ENCODE assay signal across 31 cellular contexts in the genomic region with DNA sequence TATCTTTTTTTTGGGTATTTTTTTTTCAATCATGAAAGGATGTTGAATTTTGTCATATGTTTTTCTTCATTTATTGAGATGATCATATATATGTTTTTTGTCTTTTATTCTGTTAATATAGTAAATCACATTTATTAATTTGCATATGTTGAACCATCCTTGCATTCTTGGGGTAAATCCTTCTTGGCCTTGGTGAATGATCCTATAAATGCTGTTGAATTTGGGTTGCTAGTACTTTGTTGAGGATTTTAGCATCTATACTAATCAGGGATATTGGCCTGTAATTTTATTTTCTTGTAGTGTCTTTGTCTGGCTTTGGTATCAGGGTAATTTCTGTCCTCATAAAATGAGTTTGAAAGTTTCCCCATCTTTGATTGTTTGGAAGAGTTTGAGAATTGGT.
DNase-seq lines count a peak whose midpoint lies in the region; ATAC-seq, FAIRE-seq and TF ChIP-seq lines count a peak whose summit lies in the region.
"Had no signal": no experiment of that assay in that cellular context is flagged by ENCODE, and none has a peak within 500 bp of the region (broad histone marks: within the 10 kb centered on the region; RNA-seq: fewer than 3 reads in every experiment).

No MANE protein-coding gene starts in this region.

- POLR2A ChIA-PET in HEK293 (lab: Yijun Ruan, JAX), result no interaction called here
- POLR2A ChIA-PET in K562 (lab: Yijun Ruan, JAX), result no interaction called here

- no peak overlapping the region for H3K27ac ChIP-seq in HEK293 (ENCODE audit: extremely low read depth, low read depth, low read length)
- H3K27ac ChIP-seq in K562 (ENCODE audit: extremely low read depth, low read depth, low read length), result no peak overlapping the region
- no peak overlapping the region for H3K27ac ChIP-seq in kidney (ENCODE audit: low read depth in 2 of 2, low read length in 2 of 2)
- no peak overlapping the region for H3K27ac ChIP-seq in MM.1S (ENCODE audit: low read length)
- H3K27ac ChIP-seq: 22Rv1; A549; BLaER1; BLaER1 treated with 17β-estradiol and CSF1 and Interleukin-3, amounts not matched to agents 10 nM and 100 nM; C4-2B had no signal

- no TSS peak for BruUV-seq in K562 (replicated peaks; lab: Mats Ljungman, UMichigan)

- H3K4me1 ChIP-seq in HEK293 (ENCODE audit: control insufficient read depth, insufficient read depth, low read length) (no peaks in the 10 kb centered on the region), K562 (replicated peaks in 1 of 2; ENCODE audit: control insufficient read depth in 2 of 2, insufficient read depth in 2 of 2, low read length in 2 of 2) (no peaks in the 10 kb centered on the region), kidney (ENCODE audit: control insufficient read depth in 1 of 2, insufficient read depth in 1 of 2, low read depth in 1 of 2, low read length in 2 of 2) (no peaks in the 10 kb centered on the region), MM.1S (ENCODE audit: low read length) (no peaks in the 10 kb centered on the region)
- H3K4me1 ChIP-seq: A549; BE2C; BLaER1; BLaER1 treated with 17β-estradiol and CSF1 and Interleukin-3, amounts not matched to agents 10 nM and 100 nM; Caco-2 had no signal

- DNase-seq in K562 (ENCODE audit: extremely low read depth in 1 of 4, low spot score in 3 of 4) (no peak), kidney (no peak), MM.1S (no peak)
- DNase-seq: 8988T; ACHN; AML-193; BE2C; C1 segment of cervical spinal cord; Caco-2; Calu3; CD4-positive, alpha-beta memory T cell; CD4-positive, alpha-beta T cell; CD4-positive, CD25-positive, alpha-beta regulatory T cell; CD8-positive, alpha-beta memory T cell; CD8-positive, alpha-beta T cell; COR-L47; DMS 273 treated with DMSO at 0.1 percent for 48 hours; DMS153; DMS53; DMS79; DMS79 treated with DMSO at 0.1 percent for 48 hours; DND-41; EL had no signal

- CTCF ChIA-PET in HEK293 (lab: Yijun Ruan, JAX) (no interaction called here), K562 (lab: Yijun Ruan, JAX; ENCODE audit: low intra/inter-chr PET ratio) (no interaction called here)

- H3K9me3 ChIP-seq in HEK293 (ENCODE audit: control insufficient read depth, insufficient read depth, low read depth, low read length) (no peaks in the 10 kb centered on the region), K562 (replicated peaks; ENCODE audit: control insufficient read depth, insufficient read depth, low read depth, low read length) (no peaks in the 10 kb centered on the region), kidney (ENCODE audit: control insufficient read depth in 1 of 2, low read length in 2 of 2) (peaks cover 0 to 6% of the 10 kb centered on the region in 2 donors), MM.1S (replicated peaks; ENCODE audit: insufficient read depth, low read length) (no peaks in the 10 kb centered on the region)
- H3K9me3 ChIP-seq: A549, BE2C had no signal

- no peak overlapping the region for H3K9ac ChIP-seq in K562 (ENCODE audit: insufficient read depth in 1 of 2, low read depth in 2 of 2, low read length in 2 of 2)
- H3K9ac ChIP-seq in kidney (ENCODE audit: low read length in 2 of 2), result no peak overlapping the region
- H3K9ac ChIP-seq in MM.1S (ENCODE audit: low read length), result no peak overlapping the region
- H3K9ac ChIP-seq: BLaER1; BLaER1 treated with 17β-estradiol and CSF1 and Interleukin-3, amounts not matched to agents 10 nM and 100 nM had no signal

- no peak overlapping the region for H2AFZ ChIP-seq in K562 (ENCODE audit: low read depth, low read length)
- H2AFZ ChIP-seq in MM.1S (ENCODE audit: low read length), result no peak overlapping the region

- H3K9me2 ChIP-seq in MM.1S (replicated peaks; ENCODE audit: insufficient read depth, low read length), result no peaks in the 10 kb centered on the region

- no peaks in the 10 kb centered on the region for H3K9me1 ChIP-seq in K562 (ENCODE audit: control insufficient read depth, insufficient read depth, low read length)

- no peak for TF ChIP-seq RAD21 in K562 (CRISPR knock-in tag; conservative IDR thresholded peaks at IDR 0.05 in 1 of 2, IDR thresholded peaks at IDR 0.05 in 1 of 2)

- no peaks in the 10 kb centered on the region for H3F3A ChIP-seq in MM.1S (ENCODE audit: insufficient read depth, low read length)

- TF ChIP-seq CTCF in HEK293 (tag by site-specific recombination; IDR thresholded peaks at IDR 0.05), result no peak
- no peak for TF ChIP-seq CTCF in K562 (IDR thresholded peaks at IDR 0.05 in 2 of 3, conservative IDR thresholded peaks at IDR 0.05 in 1 of 3; ENCODE audit: insufficient read depth in 2 of 3, low read depth in 1 of 3, low read length in 3 of 3)
- TF ChIP-seq CTCF in kidney (IDR thresholded peaks at IDR 0.05; ENCODE audit: borderline replicate concordance, extremely low read depth, insufficient read depth), result no peak
- TF ChIP-seq CTCF in MM.1S (IDR thresholded peaks at IDR 0.05; ENCODE audit: low read length), result no peak

- intact Hi-C loops in K562 (cut with micrococcal nuclease), result no loop called here
- intact Hi-C loops in kidney (cut with DNase I), result no loop called here

- H3K36me3 ChIP-seq in HEK293 (ENCODE audit: control insufficient read depth in 2 of 2, insufficient read depth in 1 of 2, low read length in 2 of 2) (no peaks in the 10 kb centered on the region), K562 (ENCODE audit: control insufficient read depth, insufficient read depth, low read length) (no peaks in the 10 kb centered on the region), kidney (ENCODE audit: control insufficient read depth in 1 of 2, insufficient read depth in 2 of 2, low read length in 2 of 2) (no peaks in the 10 kb centered on the region), MM.1S (replicated peaks; ENCODE audit: insufficient read depth, low read length) (no peaks in the 10 kb centered on the region)
- H3K36me3 ChIP-seq: BE2C; BLaER1; BLaER1 treated with 17β-estradiol and CSF1 and Interleukin-3, amounts not matched to agents 10 nM and 100 nM had no signal

- H4K20me1 ChIP-seq in K562 (replicated peaks; ENCODE audit: control insufficient read depth, insufficient read depth, low read length), result no peaks in the 10 kb centered on the region
- H4K20me1 ChIP-seq in MM.1S (ENCODE audit: insufficient read depth, low read length), result no peaks in the 10 kb centered on the region
- H4K20me1 ChIP-seq: BLaER1; BLaER1 treated with 17β-estradiol and CSF1 and Interleukin-3, amounts not matched to agents 10 nM and 100 nM had no signal

- no peak overlapping the region for H3K4me3 ChIP-seq in HEK293 (ENCODE audit: low read depth, low read length)
- H3K4me3 ChIP-seq in K562, result no peak overlapping the region
- no peak overlapping the region for H3K4me3 ChIP-seq in kidney (ENCODE audit: low read length in 2 of 2)
- H3K4me3 ChIP-seq in MM.1S (ENCODE audit: low read length), result no peak overlapping the region
- H3K4me3 ChIP-seq: A549; BLaER1; BLaER1 treated with 17β-estradiol and CSF1 and Interleukin-3, amounts not matched to agents 10 nM and 100 nM had no signal

- in situ Hi-C loops in K562 (cut with MboI), result no loop called here

- H3K27me3 ChIP-seq in K562 (ENCODE audit: control insufficient read depth in 2 of 2, insufficient read depth in 2 of 2, low read length in 2 of 2) (no peaks in the 10 kb centered on the region), MM.1S (replicated peaks; ENCODE audit: insufficient read depth, low read length) (no peaks in the 10 kb centered on the region)
- H3K27me3 ChIP-seq: BE2C; BLaER1; BLaER1 treated with 17β-estradiol and CSF1 and Interleukin-3, amounts not matched to agents 10 nM and 100 nM had no signal

- H3K79me2 ChIP-seq in K562 (ENCODE audit: control insufficient read depth, insufficient read depth, low read length), result no peaks in the 10 kb centered on the region
- H3K79me2 ChIP-seq in MM.1S (ENCODE audit: low read length), result no peaks in the 10 kb centered on the region

- no peak for TF ChIP-seq EP300 in K562 (IDR thresholded peaks at IDR 0.05; ENCODE audit: low read length)

- TF ChIP-seq POLR2A in K562 (conservative IDR thresholded peaks at IDR 0.05), result no peak

- H3K4me2 ChIP-seq in K562 (ENCODE audit: insufficient read depth, low read length) (no peak overlapping the region), MM.1S (ENCODE audit: low read depth, low read length) (no peak overlapping the region)
- H3K4me2 ChIP-seq: A549; BLaER1; BLaER1 treated with 17β-estradiol and CSF1 and Interleukin-3, amounts not matched to agents 10 nM and 100 nM had no signal

- FAIRE-seq in K562 (lab: Jason Lieb, UNC), result no peak
- no peak for FAIRE-seq in kidney (lab: Jason Lieb, UNC)
- FAIRE-seq: A204.1, A549, D721Med had no signal

- no peak for ATAC-seq in K562
- ATAC-seq: A549; CD8-positive, alpha-beta T cell had no signal

TF ChIP-seq in HEK293, 187 proteins besides CTCF, POLR2A, EP300 and RAD21:
- TF ChIP-seq ZNF23 (tag by site-specific recombination; IDR thresholded peaks at IDR 0.05; ENCODE audit: borderline replicate concordance) (no peak), SETDB1 (IDR thresholded peaks at IDR 0.05; ENCODE audit: insufficient read length, low read length) (peak; percentile 60)
TF ChIP-seq in HEK293: peak in this region for 1.

TF ChIP-seq in K562, 482 proteins besides CTCF, POLR2A, EP300 and RAD21:
- TF ChIP-seq ZNF324 (CRISPR knock-in tag; IDR thresholded peaks at IDR 0.05) (peak; percentile 83), RCOR1 (IDR thresholded peaks at IDR 0.05; ENCODE audit: borderline replicate concordance in 1 of 2, low read depth in 2 of 2, low read length in 2 of 2) (no peak)

Comparison
In these comparisons a context has a peak if more than half of its experiments do, and no peak if none do; other contexts are left out.
1. Of the 44 proteins assayed by ChIP-seq in both K562 and HEK293: peak only in K562: ZNF324; only in HEK293: SETDB1; in both: none; in neither: 42.